27 cellular contexts compared by ENCODE assay signal in the genomic region with DNA sequence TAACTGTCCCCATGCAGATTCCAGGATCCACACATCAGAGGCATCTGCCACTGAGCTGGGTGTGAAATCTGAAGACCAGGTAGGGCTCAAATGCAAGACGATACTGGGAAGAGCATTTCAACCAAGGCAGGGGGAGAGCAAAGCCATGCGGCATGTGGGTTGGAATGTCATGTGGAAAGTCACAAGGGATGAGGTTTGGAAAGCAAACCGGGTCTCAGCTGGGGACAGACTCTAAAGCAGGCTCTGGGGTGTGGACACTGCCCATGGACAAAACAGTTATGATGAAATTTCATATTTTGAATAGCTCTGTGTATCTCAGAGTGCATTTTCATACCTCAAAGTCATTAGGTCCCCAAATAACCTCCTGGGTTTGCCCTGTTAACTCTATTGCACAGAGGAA.
"Had no signal": no experiment of that assay in that cellular context is flagged by ENCODE, and none has a peak within 500 bp of the region (broad histone marks: within the 10 kb centered on the region; RNA-seq: fewer than 3 reads in every experiment).

No MANE protein-coding gene starts in this region.

- ATAC-seq: activated CD4-positive, alpha-beta T cell treated with anti-CD3 and anti-CD28 coated beads for 36 hours; activated CD8-positive, alpha-beta memory T cell treated with anti-CD3 and anti-CD28 coated beads, Interleukin-2, amount 10 ng/mL, durations not matched to agents 7 days and 5 days; activated CD8-positive, alpha-beta T cell treated with anti-CD3 and anti-CD28 coated beads, Interleukin-2, amount 10 ng/mL, durations not matched to agents 7 days and 5 days; activated naive CD8-positive, alpha-beta T cell treated with anti-CD3 and anti-CD28 coated beads, Interleukin-2, amount 50 U/mL, for 24 hours; esophagus mucosa; foreskin keratinocyte had no signal

- DNase-seq: activated CD4-positive, alpha-beta memory T cell treated with anti-CD3 and anti-CD28 coated beads for 36 hours; activated CD4-positive, alpha-beta T cell treated with anti-CD3 and anti-CD28 coated beads for 36 hours; activated CD4-positive, alpha-beta T cell treated with anti-CD3 and anti-CD28 coated beads, Interleukin-2, amount 10 ng/mL, durations not matched to agents 24 days and 14 days; activated CD4-positive, CD25-positive, alpha-beta regulatory T cell; activated CD4-positive, CD25-positive, alpha-beta regulatory T cell treated with anti-CD3 and anti-CD28 coated beads, Interleukin-2, amount 50 U/mL, for 72 hours; activated CD8-positive, alpha-beta memory T cell treated with anti-CD3 and anti-CD28 coated beads, Interleukin-2, amount 10 ng/mL, durations not matched to agents 7 days and 5 days; activated CD8-positive, alpha-beta memory T cell treated with anti-CD3 and anti-CD28 coated beads, Interleukin-2, amount 50 U/mL, for 4 hours; activated CD8-positive, alpha-beta T cell treated with anti-CD3 and anti-CD28 coated beads, Interleukin-2, amount 10 ng/mL, durations not matched to agents 7 days and 5 days; activated effector memory CD4-positive, alpha-beta T cell treated with anti-CD3 and anti-CD28 coated beads, Interleukin-2, amount 50 U/mL, for 16 hours; activated naive CD4-positive, alpha-beta T cell treated with anti-CD3 and anti-CD28 coated beads for 36 hours; activated naive CD8-positive, alpha-beta T cell treated with anti-CD3 and anti-CD28 coated beads for 36 hours; activated naive CD8-positive, alpha-beta T cell treated with anti-CD3 and anti-CD28 coated beads, Interleukin-2, amount 50 U/mL, for 24 hours; activated T-cell treated with anti-CD3 and anti-CD28 coated beads, Interleukin-2, amount 50 U/mL, for 1 hour; activated T-cell treated with anti-CD3 and anti-CD28 coated beads, Interleukin-2, amount 50 U/mL, for 48 hours; central memory CD4-positive, alpha-beta T cell; cerebellar nuclear complex; colonic mucosa; effector memory CD4-positive, alpha-beta T cell; endodermal cell; foreskin keratinocyte; head of caudate nucleus; T-helper 1 cell; T-helper 2 cell had no signal

- H3K9me3 ChIP-seq: ascending aorta, breast epithelium, colonic mucosa had no signal

- H3K36me3 ChIP-seq: ascending aorta, breast epithelium, cardiac muscle cell, colonic mucosa had no signal

- H3K4me3 ChIP-seq: ascending aorta, breast epithelium, cardiac muscle cell, colonic mucosa had no signal

- H3K27ac ChIP-seq: ascending aorta, breast epithelium, cardiac muscle cell, colonic mucosa, foreskin keratinocyte had no signal

- H3K27me3 ChIP-seq: ascending aorta, breast epithelium, cardiac muscle cell, colonic mucosa, foreskin keratinocyte had no signal

- H3K4me1 ChIP-seq: ascending aorta, breast epithelium, colonic mucosa, foreskin keratinocyte had no signal
